ENCODE assay signal across 11 cellular contexts in genomic region chr10:45425628-45426563, GRCh38. TPM values are rescaled to one million over a fixed set of nuclear protein-coding genes. Genes with fewer than 3 reads are reported as not detected.
DNase-seq lines count a peak whose midpoint lies in the region; ATAC-seq, FAIRE-seq and TF ChIP-seq lines count a peak whose summit lies in the region.
"Had no signal": no experiment of that assay in that cellular context is flagged by ENCODE, and none has a peak within 500 bp of the region (broad histone marks: within the 10 kb centered on the region; RNA-seq: fewer than 3 reads in every experiment).

No MANE protein-coding gene starts in this region.

- no peak for FAIRE-seq in keratinocyte (lab: Jason Lieb, UNC)

- CTCF ChIA-PET in RWPE1 (lab: Yijun Ruan, JAX) = no interaction called here

- POLR2A ChIA-PET in RWPE1 (lab: Yijun Ruan, JAX; ENCODE audit: low non-redundant PET) = no interaction called here

- H4K20me1 ChIP-seq in keratinocyte (ENCODE audit: control insufficient read depth, extremely low read depth, insufficient read depth, low read length) = no peaks in the 10 kb centered on the region

- no peaks in the 10 kb centered on the region for H3K36me3 Mint-ChIP-seq in activated T-cell treated with anti-CD3 and anti-CD28 coated beads, Interleukin-2, amount 50 U/mL, for 24 hours (ENCODE audit: low read depth)
- H3K36me3 Mint-ChIP-seq: immature natural killer cell had no signal

- H3K4me1 Mint-ChIP-seq in activated T-cell treated with anti-CD3 and anti-CD28 coated beads, Interleukin-2, amount 50 U/mL, for 24 hours (ENCODE audit: low read depth) = peaks cover 26% of the 10 kb centered on the region

- dilution Hi-C loops in keratinocyte (cut with MboI; ENCODE audit: extremely low pct_ligation_motif_present, low sequenced_read_pairs) = no loop called here

- ATAC-seq in SK-N-SH treated with all-trans-retinoic acid at 6 μM for 48 hours (no peak; the same call in 2 of the 3 replicates), HG03565 (IDR thresholded peaks at IDR 0.05; ENCODE audit: unreplicated experiment) (no peak), GM18909 (IDR thresholded peaks at IDR 0.05; ENCODE audit: poor library complexity, unreplicated experiment) (no peak)
- ATAC-seq: psoas muscle had no signal

- no peaks in the 10 kb centered on the region for H3K9me3 ChIP-seq in keratinocyte (ENCODE audit: control insufficient read depth, low read depth, low read length)
- H3K9me3 ChIP-seq: psoas muscle had no signal

- H3K9me1 ChIP-seq in keratinocyte (ENCODE audit: control insufficient read depth, extremely low read depth, insufficient read depth, low read length) = no peaks in the 10 kb centered on the region

- TF ChIP-seq CTCF in GM13976 (IDR thresholded peaks at IDR 0.05; ENCODE audit: borderline replicate concordance, control extremely low read depth, extremely low read depth, insufficient read depth, missing control alignments) (no peak), RWPE1 (conservative IDR thresholded peaks at IDR 0.05; ENCODE audit: low read depth) (no peak), keratinocyte (optimal IDR thresholded peaks at IDR 0.05 in 1 of 3, IDR thresholded peaks at IDR 0.05 in 1 of 3, conservative IDR thresholded peaks at IDR 0.05 in 1 of 3; ENCODE audit: extremely low read depth in 1 of 3, insufficient read depth in 2 of 3, low read length in 3 of 3) (no peak)

- H3K27me3 Mint-ChIP-seq in activated T-cell treated with anti-CD3 and anti-CD28 coated beads, Interleukin-2, amount 50 U/mL, for 24 hours = no peaks in the 10 kb centered on the region

- no peak overlapping the region for H3K4me2 ChIP-seq in keratinocyte (ENCODE audit: control insufficient read depth, extremely low read depth, insufficient read depth, low read depth, low read length)

- in situ Hi-C loops in GM13976 (cut with MboI; ENCODE audit: low sequenced_read_pairs, unreplicated experiment) = no loop called here

- DNase-seq in AML-193 (lab: John Stamatoyannopoulos, UW) (peak; percentile 36 to 53), GM13976 (ENCODE audit: low spot score) (peak; percentile 19), RWPE1 (ENCODE audit: low spot score) (peak; percentile 34), keratinocyte (ENCODE audit: low read depth, low spot score) (no peak)
- DNase-seq in activated T-cell treated with anti-CD3 and anti-CD28 coated beads, Interleukin-2, amount 50 U/mL, for 24 hours = no peak
- DNase-seq: activated naive CD4-positive, alpha-beta T cell treated with anti-CD3 and anti-CD28 coated beads, Interleukin-2, amount 50 U/mL, for 16 hours; immature natural killer cell; psoas muscle had no signal

- H3K9ac ChIP-seq in keratinocyte (ENCODE audit: control insufficient read depth, extremely low read depth, insufficient read depth, low read length) = no peak overlapping the region

- no peaks in the 10 kb centered on the region for H3K9me3 Mint-ChIP-seq in activated T-cell treated with anti-CD3 and anti-CD28 coated beads, Interleukin-2, amount 50 U/mL, for 24 hours
- H3K9me3 Mint-ChIP-seq: immature natural killer cell had no signal

- H3K79me2 ChIP-seq in keratinocyte (ENCODE audit: control insufficient read depth, insufficient read depth, low read length) = no peaks in the 10 kb centered on the region

- peak overlapping the region; percentile 3 for H2AFZ ChIP-seq in keratinocyte (ENCODE audit: control insufficient read depth, low read length)

- peaks cover 34% of the 10 kb centered on the region for H3K27me3 ChIP-seq in keratinocyte (ENCODE audit: control insufficient read depth, extremely low read depth, insufficient read depth, low read length)

- no peak overlapping the region for H3K4me3 Mint-ChIP-seq in activated T-cell treated with anti-CD3 and anti-CD28 coated beads, Interleukin-2, amount 50 U/mL, for 24 hours
- H3K4me3 Mint-ChIP-seq: immature natural killer cell had no signal

- H3K27ac Mint-ChIP-seq in activated T-cell treated with anti-CD3 and anti-CD28 coated beads, Interleukin-2, amount 50 U/mL, for 24 hours = no peak overlapping the region

- H3K27ac ChIP-seq in RWPE1 (no peak overlapping the region), keratinocyte (ENCODE audit: control insufficient read depth, insufficient read depth, low read length) (no peak overlapping the region)
- H3K27ac ChIP-seq: psoas muscle had no signal

- H3K4me3 ChIP-seq in keratinocyte (ENCODE audit: control insufficient read depth in 2 of 3, extremely low read depth in 1 of 3, insufficient read depth in 2 of 3, low read depth in 1 of 3, low read length in 3 of 3) = no peak overlapping the region
- H3K4me3 ChIP-seq: psoas muscle had no signal

- no peaks in the 10 kb centered on the region for H3K36me3 ChIP-seq in keratinocyte (ENCODE audit: control insufficient read depth in 2 of 2, extremely low read depth in 1 of 2, insufficient read depth in 2 of 2, low read length in 2 of 2)

- H3K4me1 ChIP-seq in keratinocyte (ENCODE audit: control insufficient read depth, extremely low read depth, insufficient read depth, low read length) = no peaks in the 10 kb centered on the region

TF ChIP-seq in SK-N-SH treated with all-trans-retinoic acid at 6 μM for 48 hours, 23 proteins besides CTCF, POLR2A, EP300 and RAD21:
- TF ChIP-seq ZNF8 (CRISPR knock-in tag; IDR thresholded peaks at IDR 0.05) (no peak), BACH2 (CRISPR knock-in tag; IDR thresholded peaks at IDR 0.05; ENCODE audit: borderline replicate concordance) (no peak), GLIS3 (CRISPR knock-in tag; IDR thresholded peaks at IDR 0.05) (no peak), CSRNP3 (CRISPR knock-in tag; IDR thresholded peaks at IDR 0.05) (no peak)

RNA-seq across cellular contexts. Expression of gene ALOX5, which starts 51.9 kb away (rescaled TPM):
- polyA plus RNA-seq in keratinocyte = 0.04 TPM in 1 of 3 replicates, not detected in the others
- polyA plus RNA-seq in keratinocyte (2011; ENCODE audit: low read depth) = not detected
- polyA plus RNA-seq in keratinocyte (2011; cell fraction: cytosol; rRNA removed) = 0.02 TPM in 1 of 2 replicates, not detected in the other
- polyA plus RNA-seq in keratinocyte (2011; cell fraction: nucleus; rRNA removed) = 0.08 TPM in 1 of 2 replicates, not detected in the other
- polyA plus RNA-seq in keratinocyte (2012; ENCODE audit: low replicate concordance) = not detected in 2 replicates
- not detected in 3 replicates for polyA minus RNA-seq in keratinocyte
- polyA minus RNA-seq in keratinocyte (2011; cell fraction: cytosol; rRNA and poly(A)+ RNA removed) = not detected
- polyA minus RNA-seq in keratinocyte (2011; cell fraction: nucleus; rRNA and poly(A)+ RNA removed) = not detected in 2 replicates

Comparison
In these comparisons a context has a peak if more than half of its experiments do, and no peak if none do; other contexts are left out.
1. DNase-seq: peak in AML-193 (2 of 2), GM13976 (single experiment) and RWPE1 (single experiment); none in keratinocyte (single experiment) and activated T-cell treated with anti-CD3 and anti-CD28 coated beads, Interleukin-2, amount 50 U/mL, for 24 hours (single experiment).